Comparison of ENCODE assay signal across 1 cellular context in genomic region chr20:51340451-51340840, GRCh38.
TF ChIP-seq lines count a peak whose summit lies in the region.

No MANE protein-coding gene starts in this region.

TF ChIP-seq in K562, 482 proteins besides CTCF, POLR2A, EP300 and RAD21 (continued from another document):
- TF ChIP-seq YY1 (IDR thresholded peaks at IDR 0.05; ENCODE audit: borderline replicate concordance in 1 of 3, control insufficient read depth in 1 of 3, extremely low read depth in 1 of 3, insufficient read depth in 3 of 3, insufficient read length in 1 of 3, insufficient replicate concordance in 2 of 3, low read depth in 1 of 3, low read length in 2 of 3) (peak in 1 of 3 experiments; percentile 63), MECOM (CRISPR knock-in tag; IDR thresholded peaks at IDR 0.05) (peak; percentile 99), MTF1 (CRISPR knock-in tag; IDR thresholded peaks at IDR 0.05; ENCODE audit: borderline replicate concordance) (no peak), MNT (conservative IDR thresholded peaks at IDR 0.05) (peak; percentile 46 to 54; a peak in 2 of 4 replicates), SIX5 (IDR thresholded peaks at IDR 0.05; ENCODE audit: borderline replicate concordance in 1 of 2, insufficient read depth in 1 of 2, low read depth in 1 of 2, low read length in 2 of 2) (peak; percentile 55 to 63; a peak in 3 of 4 replicates), MBD1 (CRISPR knock-in tag; IDR thresholded peaks at IDR 0.05) (no peak), CTBP1 (IDR thresholded peaks at IDR 0.05; ENCODE audit: borderline replicate concordance) (peak; percentile 45; the same call in 1 of the 2 replicates), PKNOX1 (IDR thresholded peaks at IDR 0.05) (peak; percentile 95), MAX (CRISPR knock-in tag; IDR thresholded peaks at IDR 0.05) (peak; percentile 68), PBX2 (CRISPR knock-in tag; IDR thresholded peaks at IDR 0.05; ENCODE audit: low read depth) (peak; percentile 59; the same call in 1 of the 2 replicates), PBX2 (tag; conservative IDR thresholded peaks at IDR 0.05; ENCODE audit: low read depth) (peak; percentile 77), ZNF174 (CRISPR knock-in tag; IDR thresholded peaks at IDR 0.05) (no peak), L3MBTL2 (IDR thresholded peaks at IDR 0.05) (0 out of 2 replicates have a peak, but pooled peaks have one; percentile 30), HCFC1 (IDR thresholded peaks at IDR 0.05; ENCODE audit: low read depth, low read length) (peak; percentile 87), EP400 (IDR thresholded peaks at IDR 0.05) (no peak), PRDM10 (IDR thresholded peaks at IDR 0.05; ENCODE audit: partially characterized antibody) (peak; percentile 60), BACH1 (tag; IDR thresholded peaks at IDR 0.05) (no peak), ZMIZ1 (IDR thresholded peaks at IDR 0.05; ENCODE audit: low read depth in 2 of 2, low read length in 2 of 2) (no peak), ETS1 (conservative IDR thresholded peaks at IDR 0.05; ENCODE audit: control insufficient read depth, low read depth, low read length) (0 out of 2 replicates have a peak, but pooled peaks have one; percentile 35), BRD9 (IDR thresholded peaks at IDR 0.05; ENCODE audit: low read depth, partially characterized antibody) (no peak), RBM39 (optimal IDR thresholded peaks at IDR 0.05; ENCODE audit: low read depth, low read length) (no peak), USF2 (CRISPR knock-in tag; IDR thresholded peaks at IDR 0.05) (peak; percentile 71; the same call in 1 of the 2 replicates), POLR3G (IDR thresholded peaks at IDR 0.05; ENCODE audit: extremely low read depth, insufficient read length, insufficient replicate concordance) (no peak), AFF1 (IDR thresholded peaks at IDR 0.05; ENCODE audit: low read depth in 1 of 2, partially characterized antibody in 2 of 2) (peak in 1 of 2 experiments; percentile 76), MAFK (IDR thresholded peaks at IDR 0.05; ENCODE audit: low read length) (no peak), ZNF311 (CRISPR knock-in tag; IDR thresholded peaks at IDR 0.05) (0 out of 2 replicates have a peak, but pooled peaks have one; percentile 30), NR2C1 (IDR thresholded peaks at IDR 0.05) (no peak), NR2C1 (tag; IDR thresholded peaks at IDR 0.05) (peak; percentile 50; the same call in 1 of the 2 replicates), POLR2AphosphoS2 (IDR thresholded peaks at IDR 0.05; ENCODE audit: low read length) (no peak), ATF7 (IDR thresholded peaks at IDR 0.05) (no peak)
